In the genomic region with DNA sequence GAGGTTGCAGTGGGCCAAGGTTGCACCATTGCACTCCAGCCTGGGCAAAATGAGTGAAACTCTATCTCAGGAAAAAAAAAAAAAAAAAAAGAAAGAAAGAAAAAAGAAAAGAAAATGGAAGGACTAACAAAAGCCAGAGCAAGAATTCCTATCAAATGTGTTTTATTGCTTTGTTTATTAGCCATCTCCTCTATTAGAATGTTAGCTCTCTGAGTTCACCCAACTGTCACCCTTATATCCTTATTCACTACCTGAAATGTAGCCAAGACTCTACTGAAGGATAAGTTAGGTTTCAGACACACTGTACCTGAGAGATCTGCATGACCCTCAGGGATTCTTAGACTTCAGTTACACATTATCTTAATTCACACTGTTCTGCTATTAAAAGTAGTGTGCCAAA, we compare ENCODE assay signal across 1 cellular context.
TF ChIP-seq lines count a peak whose summit lies in the region.

No MANE protein-coding gene starts in this region.

TF ChIP-seq in GM12878, 131 proteins besides CTCF, POLR2A, EP300 and RAD21:
- TF ChIP-seq, protein P1, sequence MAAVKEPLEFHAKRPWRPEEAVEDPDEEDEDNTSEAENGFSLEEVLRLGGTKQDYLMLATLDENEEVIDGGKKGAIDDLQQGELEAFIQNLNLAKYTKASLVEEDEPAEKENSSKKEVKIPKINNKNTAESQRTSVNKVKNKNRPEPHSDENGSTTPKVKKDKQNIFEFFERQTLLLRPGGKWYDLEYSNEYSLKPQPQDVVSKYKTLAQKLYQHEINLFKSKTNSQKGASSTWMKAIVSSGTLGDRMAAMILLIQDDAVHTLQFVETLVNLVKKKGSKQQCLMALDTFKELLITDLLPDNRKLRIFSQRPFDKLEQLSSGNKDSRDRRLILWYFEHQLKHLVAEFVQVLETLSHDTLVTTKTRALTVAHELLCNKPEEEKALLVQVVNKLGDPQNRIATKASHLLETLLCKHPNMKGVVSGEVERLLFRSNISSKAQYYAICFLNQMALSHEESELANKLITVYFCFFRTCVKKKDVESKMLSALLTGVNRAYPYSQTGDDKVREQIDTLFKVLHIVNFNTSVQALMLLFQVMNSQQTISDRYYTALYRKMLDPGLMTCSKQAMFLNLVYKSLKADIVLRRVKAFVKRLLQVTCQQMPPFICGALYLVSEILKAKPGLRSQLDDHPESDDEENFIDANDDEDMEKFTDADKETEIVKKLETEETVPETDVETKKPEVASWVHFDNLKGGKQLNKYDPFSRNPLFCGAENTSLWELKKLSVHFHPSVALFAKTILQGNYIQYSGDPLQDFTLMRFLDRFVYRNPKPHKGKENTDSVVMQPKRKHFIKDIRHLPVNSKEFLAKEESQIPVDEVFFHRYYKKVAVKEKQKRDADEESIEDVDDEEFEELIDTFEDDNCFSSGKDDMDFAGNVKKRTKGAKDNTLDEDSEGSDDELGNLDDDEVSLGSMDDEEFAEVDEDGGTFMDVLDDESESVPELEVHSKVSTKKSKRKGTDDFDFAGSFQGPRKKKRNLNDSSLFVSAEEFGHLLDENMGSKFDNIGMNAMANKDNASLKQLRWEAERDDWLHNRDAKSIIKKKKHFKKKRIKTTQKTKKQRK (IDR thresholded peaks at IDR 0.05; ENCODE audit: low read depth, low read length): no peak
- TF ChIP-seq RFX5 (IDR thresholded peaks at IDR 0.05; ENCODE audit: low read depth, low read length) (no peak), POU2F2 (IDR thresholded peaks at IDR 0.05; ENCODE audit: borderline replicate concordance, low read depth, low read length) (no peak), ZNF207 (IDR thresholded peaks at IDR 0.05; ENCODE audit: borderline replicate concordance) (no peak), TCF7 (IDR thresholded peaks at IDR 0.05; ENCODE audit: borderline replicate concordance) (no peak), BHLHE40 (IDR thresholded peaks at IDR 0.05; ENCODE audit: borderline replicate concordance in 1 of 2, low read depth in 2 of 2, low read length in 1 of 2) (no peak)
- TF ChIP-seq, protein P2, sequence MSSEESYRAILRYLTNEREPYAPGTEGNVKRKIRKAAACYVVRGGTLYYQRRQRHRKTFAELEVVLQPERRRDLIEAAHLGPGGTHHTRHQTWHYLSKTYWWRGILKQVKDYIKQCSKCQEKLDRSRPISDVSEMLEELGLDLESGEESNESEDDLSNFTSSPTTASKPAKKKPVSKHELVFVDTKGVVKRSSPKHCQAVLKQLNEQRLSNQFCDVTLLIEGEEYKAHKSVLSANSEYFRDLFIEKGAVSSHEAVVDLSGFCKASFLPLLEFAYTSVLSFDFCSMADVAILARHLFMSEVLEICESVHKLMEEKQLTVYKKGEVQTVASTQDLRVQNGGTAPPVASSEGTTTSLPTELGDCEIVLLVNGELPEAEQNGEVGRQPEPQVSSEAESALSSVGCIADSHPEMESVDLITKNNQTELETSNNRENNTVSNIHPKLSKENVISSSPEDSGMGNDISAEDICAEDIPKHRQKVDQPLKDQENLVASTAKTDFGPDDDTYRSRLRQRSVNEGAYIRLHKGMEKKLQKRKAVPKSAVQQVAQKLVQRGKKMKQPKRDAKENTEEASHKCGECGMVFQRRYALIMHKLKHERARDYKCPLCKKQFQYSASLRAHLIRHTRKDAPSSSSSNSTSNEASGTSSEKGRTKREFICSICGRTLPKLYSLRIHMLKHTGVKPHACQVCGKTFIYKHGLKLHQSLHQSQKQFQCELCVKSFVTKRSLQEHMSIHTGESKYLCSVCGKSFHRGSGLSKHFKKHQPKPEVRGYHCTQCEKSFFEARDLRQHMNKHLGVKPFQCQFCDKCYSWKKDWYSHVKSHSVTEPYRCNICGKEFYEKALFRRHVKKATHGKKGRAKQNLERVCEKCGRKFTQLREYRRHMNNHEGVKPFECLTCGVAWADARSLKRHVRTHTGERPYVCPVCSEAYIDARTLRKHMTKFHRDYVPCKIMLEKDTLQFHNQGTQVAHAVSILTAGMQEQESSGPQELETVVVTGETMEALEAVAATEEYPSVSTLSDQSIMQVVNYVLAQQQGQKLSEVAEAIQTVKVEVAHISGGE (CRISPR knock-in tag; IDR thresholded peaks at IDR 0.05): no peak
- TF ChIP-seq, protein P3, sequence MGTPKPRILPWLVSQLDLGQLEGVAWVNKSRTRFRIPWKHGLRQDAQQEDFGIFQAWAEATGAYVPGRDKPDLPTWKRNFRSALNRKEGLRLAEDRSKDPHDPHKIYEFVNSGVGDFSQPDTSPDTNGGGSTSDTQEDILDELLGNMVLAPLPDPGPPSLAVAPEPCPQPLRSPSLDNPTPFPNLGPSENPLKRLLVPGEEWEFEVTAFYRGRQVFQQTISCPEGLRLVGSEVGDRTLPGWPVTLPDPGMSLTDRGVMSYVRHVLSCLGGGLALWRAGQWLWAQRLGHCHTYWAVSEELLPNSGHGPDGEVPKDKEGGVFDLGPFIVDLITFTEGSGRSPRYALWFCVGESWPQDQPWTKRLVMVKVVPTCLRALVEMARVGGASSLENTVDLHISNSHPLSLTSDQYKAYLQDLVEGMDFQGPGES (IDR thresholded peaks at IDR 0.05): no peak
